2 cellular contexts compared by ENCODE assay signal in the genomic region with DNA sequence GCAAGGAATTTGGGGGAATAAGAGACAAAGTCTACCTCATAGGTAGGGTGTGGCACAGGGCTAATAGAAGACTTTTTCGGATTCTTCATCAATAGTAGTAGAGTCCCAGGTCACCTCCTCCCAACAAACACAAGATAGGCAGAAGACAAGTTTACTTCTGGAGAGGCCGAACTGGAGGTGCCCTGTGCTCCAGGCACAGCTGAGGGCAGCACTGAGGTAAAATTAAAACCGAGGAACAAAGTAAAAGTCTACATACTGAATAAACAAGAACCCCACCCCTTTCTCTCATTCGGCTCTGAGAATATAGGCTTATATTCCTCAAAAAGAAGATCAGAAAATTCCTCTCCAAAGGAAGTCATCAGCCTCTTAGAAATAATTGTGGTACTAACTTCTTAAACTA.
TF ChIP-seq lines count a peak whose summit lies in the region.

No MANE protein-coding gene starts in this region.

TF ChIP-seq in HepG2, 621 proteins besides CTCF, POLR2A, EP300 and RAD21:
- TF ChIP-seq, protein P1, sequence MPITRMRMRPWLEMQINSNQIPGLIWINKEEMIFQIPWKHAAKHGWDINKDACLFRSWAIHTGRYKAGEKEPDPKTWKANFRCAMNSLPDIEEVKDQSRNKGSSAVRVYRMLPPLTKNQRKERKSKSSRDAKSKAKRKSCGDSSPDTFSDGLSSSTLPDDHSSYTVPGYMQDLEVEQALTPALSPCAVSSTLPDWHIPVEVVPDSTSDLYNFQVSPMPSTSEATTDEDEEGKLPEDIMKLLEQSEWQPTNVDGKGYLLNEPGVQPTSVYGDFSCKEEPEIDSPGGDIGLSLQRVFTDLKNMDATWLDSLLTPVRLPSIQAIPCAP (CRISPR knock-in tag; IDR thresholded peaks at IDR 0.05; ENCODE audit: low read depth): no peak
- peak; percentile 42 for TF ChIP-seq STAG1 (CRISPR knock-in tag; IDR thresholded peaks at IDR 0.05)
- peak; percentile 9; the same call in 1 of the 2 replicates for TF ChIP-seq SMC3 (IDR thresholded peaks at IDR 0.05; ENCODE audit: low read length)
- TF ChIP-seq, protein P2, sequence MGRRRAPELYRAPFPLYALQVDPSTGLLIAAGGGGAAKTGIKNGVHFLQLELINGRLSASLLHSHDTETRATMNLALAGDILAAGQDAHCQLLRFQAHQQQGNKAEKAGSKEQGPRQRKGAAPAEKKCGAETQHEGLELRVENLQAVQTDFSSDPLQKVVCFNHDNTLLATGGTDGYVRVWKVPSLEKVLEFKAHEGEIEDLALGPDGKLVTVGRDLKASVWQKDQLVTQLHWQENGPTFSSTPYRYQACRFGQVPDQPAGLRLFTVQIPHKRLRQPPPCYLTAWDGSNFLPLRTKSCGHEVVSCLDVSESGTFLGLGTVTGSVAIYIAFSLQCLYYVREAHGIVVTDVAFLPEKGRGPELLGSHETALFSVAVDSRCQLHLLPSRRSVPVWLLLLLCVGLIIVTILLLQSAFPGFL (CRISPR knock-in tag; IDR thresholded peaks at IDR 0.05): no peak

TF ChIP-seq in H1, 55 proteins besides CTCF, POLR2A, EP300 and RAD21:
- TF ChIP-seq PHF8 (conservative IDR thresholded peaks at IDR 0.05; ENCODE audit: low read depth, low read length) (no peak), NANOG (IDR thresholded peaks at IDR 0.05; ENCODE audit: insufficient read depth, low read depth, low read length, poor library complexity, severe bottlenecking) (no peak), CBX8 (IDR thresholded peaks at IDR 0.05; ENCODE audit: borderline replicate concordance, low read depth, low read length) (no peak), POLR2AphosphoS5 (IDR thresholded peaks at IDR 0.05; ENCODE audit: low read depth, low read length) (no peak), SAP30 (IDR thresholded peaks at IDR 0.05; ENCODE audit: insufficient read depth, insufficient replicate concordance, low read length) (no peak), CEBPB (IDR thresholded peaks at IDR 0.05; ENCODE audit: low read depth, low read length) (no peak), EGR1 (IDR thresholded peaks at IDR 0.05; ENCODE audit: borderline replicate concordance, low read depth, low read length) (no peak), ZNF274 (IDR thresholded peaks at IDR 0.05; ENCODE audit: borderline replicate concordance, extremely low read depth, low read length) (no peak)
- TF ChIP-seq, protein P3, sequence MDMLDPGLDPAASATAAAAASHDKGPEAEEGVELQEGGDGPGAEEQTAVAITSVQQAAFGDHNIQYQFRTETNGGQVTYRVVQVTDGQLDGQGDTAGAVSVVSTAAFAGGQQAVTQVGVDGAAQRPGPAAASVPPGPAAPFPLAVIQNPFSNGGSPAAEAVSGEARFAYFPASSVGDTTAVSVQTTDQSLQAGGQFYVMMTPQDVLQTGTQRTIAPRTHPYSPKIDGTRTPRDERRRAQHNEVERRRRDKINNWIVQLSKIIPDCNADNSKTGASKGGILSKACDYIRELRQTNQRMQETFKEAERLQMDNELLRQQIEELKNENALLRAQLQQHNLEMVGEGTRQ (IDR thresholded peaks at IDR 0.05; ENCODE audit: low read length): no peak
- TF ChIP-seq, protein P4, sequence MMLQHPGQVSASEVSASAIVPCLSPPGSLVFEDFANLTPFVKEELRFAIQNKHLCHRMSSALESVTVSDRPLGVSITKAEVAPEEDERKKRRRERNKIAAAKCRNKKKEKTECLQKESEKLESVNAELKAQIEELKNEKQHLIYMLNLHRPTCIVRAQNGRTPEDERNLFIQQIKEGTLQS (IDR thresholded peaks at IDR 0.05; ENCODE audit: insufficient read depth, low read depth, low read length): no peak
